Comparison of ENCODE assay signal across 35 cellular contexts in genomic region chr11:70696564-70696963, GRCh38.
"Had no signal": no experiment of that assay in that cellular context is flagged by ENCODE, and none has a peak within 500 bp of the region (broad histone marks: within the 10 kb centered on the region; RNA-seq: fewer than 3 reads in every experiment).

No MANE protein-coding gene starts in this region.

- H3K4me1 ChIP-seq: adrenal gland, breast epithelium had no signal

- H3K27me3 ChIP-seq: adrenal gland, body of pancreas, brain microvascular endothelial cell, breast epithelium had no signal

- H3K27ac Mint-ChIP-seq: activated B cell treated with CpG ODN at 0.5 μM for 24 hours; activated CD4-positive, alpha-beta memory T cell treated with anti-CD3 and anti-CD28 coated beads for 36 hours; activated CD4-positive, alpha-beta T cell treated with anti-CD3 and anti-CD28 coated beads, Interleukin-2, amount 10 ng/mL, durations not matched to agents 24 days and 14 days; activated CD8-positive, alpha-beta T cell treated with anti-CD3 and anti-CD28 coated beads for 36 hours; activated naive CD4-positive, alpha-beta T cell treated with anti-CD3 and anti-CD28 coated beads for 36 hours; activated naive CD8-positive, alpha-beta T cell treated with anti-CD3 and anti-CD28 coated beads for 36 hours; activated T-cell treated with anti-CD3 and anti-CD28 coated beads, Interleukin-2, amount 50 U/mL, for 72 hours; activated T-helper 1 cell treated with anti-CD3 and anti-CD28 coated beads, Interleukin-12 subunit alpha, Interleukin-12 subunit beta, Interleukin-2, Interleukin-4 antibody, amounts not matched to agents 30 ng/mL and 10 ng/mL and 1 ng/mL, durations not matched to agents 14 hours and 24 hours and 36 hours; activated T-helper 17 cell treated with anti-CD3 and anti-CD28 coated beads, Interleukin-2, amount 50 U/mL, for 72 hours; T-helper 1 cell treated with Interleukin-12 subunit alpha and Interleukin-12 subunit beta and Interleukin-4 antibody, amounts not matched to agents 30 μg/mL and 1 μg/mL, for 36 hours; T-helper 2 cell treated with Interferon-gamma antibody and Interleukin-4, amounts not matched to agents 5 μg/mL and 100 μg/mL, for 36 hours had no signal

- H3K4me3 Mint-ChIP-seq: activated B cell treated with CpG ODN at 0.5 μM for 24 hours; activated CD4-positive, alpha-beta memory T cell treated with anti-CD3 and anti-CD28 coated beads for 36 hours; activated CD4-positive, alpha-beta T cell treated with anti-CD3 and anti-CD28 coated beads, Interleukin-2, amount 10 ng/mL, durations not matched to agents 24 days and 14 days; activated CD8-positive, alpha-beta T cell treated with anti-CD3 and anti-CD28 coated beads for 36 hours; activated naive CD4-positive, alpha-beta T cell treated with anti-CD3 and anti-CD28 coated beads for 36 hours; activated naive CD8-positive, alpha-beta T cell treated with anti-CD3 and anti-CD28 coated beads for 36 hours; activated T-cell treated with anti-CD3 and anti-CD28 coated beads, Interleukin-2, amount 50 U/mL, for 4 hours; activated T-cell treated with anti-CD3 and anti-CD28 coated beads, Interleukin-2, amount 50 U/mL, for 72 hours; activated T-helper 1 cell treated with anti-CD3 and anti-CD28 coated beads, Interleukin-12 subunit alpha, Interleukin-12 subunit beta, Interleukin-2, Interleukin-4 antibody, amounts not matched to agents 30 ng/mL and 10 ng/mL and 1 ng/mL, durations not matched to agents 14 hours and 24 hours and 36 hours; activated T-helper 17 cell treated with anti-CD3 and anti-CD28 coated beads, Interleukin-2, amount 50 U/mL, for 72 hours; T-helper 1 cell treated with Interleukin-12 subunit alpha and Interleukin-12 subunit beta and Interleukin-4 antibody, amounts not matched to agents 30 μg/mL and 1 μg/mL, for 36 hours; T-helper 2 cell treated with Interferon-gamma antibody and Interleukin-4, amounts not matched to agents 5 μg/mL and 100 μg/mL, for 36 hours had no signal

- DNase-seq: activated B cell treated with CpG ODN at 0.5 μM for 24 hours; activated CD4-positive, alpha-beta memory T cell treated with anti-CD3 and anti-CD28 coated beads for 36 hours; activated CD4-positive, alpha-beta T cell treated with anti-CD3 and anti-CD28 coated beads for 4 hours; activated CD4-positive, alpha-beta T cell treated with anti-CD3 and anti-CD28 coated beads, Interleukin-2, amount 10 ng/mL, durations not matched to agents 24 days and 14 days; activated CD4-positive, alpha-beta T cell treated with anti-CD3 and anti-CD28 coated beads, Interleukin-2, amount 50 U/mL, for 1 hour; activated CD4-positive, alpha-beta T cell treated with anti-CD3 and anti-CD28 coated beads, Interleukin-2, amount 50 U/mL, for 4 hours; activated CD4-positive, CD25-positive, alpha-beta regulatory T cell treated with anti-CD3 and anti-CD28 coated beads, Interleukin-2, amount 50 U/mL, for 72 hours; activated CD8-positive, alpha-beta memory T cell treated with anti-CD3 and anti-CD28 coated beads, Interleukin-2, amount 50 U/mL, for 4 hours; activated CD8-positive, alpha-beta T cell treated with anti-CD3 and anti-CD28 coated beads for 36 hours; activated effector memory CD4-positive, alpha-beta T cell treated with anti-CD3 and anti-CD28 coated beads, Interleukin-2, amount 50 U/mL, for 16 hours; activated gamma-delta T cell treated with Interleukin-2 at 50 U/mL for 16 hours; activated naive CD4-positive, alpha-beta T cell; activated naive CD4-positive, alpha-beta T cell treated with anti-CD3 and anti-CD28 coated beads for 36 hours; activated naive CD4-positive, alpha-beta T cell treated with anti-CD3 and anti-CD28 coated beads, Interleukin-2, amount 50 U/mL, for 16 hours; activated naive CD8-positive, alpha-beta T cell treated with anti-CD3 and anti-CD28 coated beads for 36 hours; activated T-cell treated with anti-CD3 and anti-CD28 coated beads for 4 hours; activated T-cell treated with anti-CD3 and anti-CD28 coated beads, Interleukin-2, amount 50 U/mL, for 1 hour; activated T-cell treated with anti-CD3 and anti-CD28 coated beads, Interleukin-2, amount 50 U/mL, for 4 hours; activated T-cell treated with anti-CD3 and anti-CD28 coated beads, Interleukin-2, amount 50 U/mL, for 72 hours; adrenal gland; amniotic stem cell; aorta; brain microvascular endothelial cell; central memory CD4-positive, alpha-beta T cell; T-helper 1 cell; T-helper 2 cell; T-helper 9 cell had no signal

- H3K4me3 ChIP-seq: adrenal gland, body of pancreas, breast epithelium had no signal

- H3K9me3 Mint-ChIP-seq: activated B cell treated with CpG ODN at 0.5 μM for 24 hours; activated CD4-positive, alpha-beta memory T cell treated with anti-CD3 and anti-CD28 coated beads for 36 hours; activated CD4-positive, alpha-beta T cell treated with anti-CD3 and anti-CD28 coated beads, Interleukin-2, amount 10 ng/mL, durations not matched to agents 24 days and 14 days; activated CD8-positive, alpha-beta T cell treated with anti-CD3 and anti-CD28 coated beads for 36 hours; activated naive CD4-positive, alpha-beta T cell treated with anti-CD3 and anti-CD28 coated beads for 36 hours; activated naive CD8-positive, alpha-beta T cell treated with anti-CD3 and anti-CD28 coated beads for 36 hours; activated T-cell treated with anti-CD3 and anti-CD28 coated beads, Interleukin-2, amount 50 U/mL, for 4 hours; activated T-helper 1 cell treated with anti-CD3 and anti-CD28 coated beads, Interleukin-12 subunit alpha, Interleukin-12 subunit beta, Interleukin-2, Interleukin-4 antibody, amounts not matched to agents 30 ng/mL and 10 ng/mL and 1 ng/mL, durations not matched to agents 14 hours and 24 hours and 36 hours; activated T-helper 17 cell treated with anti-CD3 and anti-CD28 coated beads, Interleukin-2, amount 50 U/mL, for 72 hours; T-helper 1 cell treated with Interleukin-12 subunit alpha and Interleukin-12 subunit beta and Interleukin-4 antibody, amounts not matched to agents 30 μg/mL and 1 μg/mL, for 36 hours; T-helper 2 cell treated with Interferon-gamma antibody and Interleukin-4, amounts not matched to agents 5 μg/mL and 100 μg/mL, for 36 hours had no signal

- H3K27me3 Mint-ChIP-seq: activated CD4-positive, alpha-beta memory T cell treated with anti-CD3 and anti-CD28 coated beads for 36 hours; activated CD4-positive, alpha-beta T cell treated with anti-CD3 and anti-CD28 coated beads, Interleukin-2, amount 10 ng/mL, durations not matched to agents 24 days and 14 days had no signal

- H3K27ac ChIP-seq: adrenal gland, brain microvascular endothelial cell, breast epithelium, VCaP had no signal

- H3K36me3 Mint-ChIP-seq: activated CD4-positive, alpha-beta memory T cell treated with anti-CD3 and anti-CD28 coated beads for 36 hours; activated naive CD4-positive, alpha-beta T cell treated with anti-CD3 and anti-CD28 coated beads, Interleukin-2, amount 50 U/mL, for 72 hours; activated naive CD8-positive, alpha-beta T cell treated with anti-CD3 and anti-CD28 coated beads for 36 hours had no signal

- H3K4me1 Mint-ChIP-seq: activated B cell treated with CpG ODN at 0.5 μM for 24 hours; activated naive CD8-positive, alpha-beta T cell treated with anti-CD3 and anti-CD28 coated beads for 36 hours; activated T-helper 17 cell treated with anti-CD3 and anti-CD28 coated beads, Interleukin-2, amount 50 U/mL, for 72 hours had no signal

- H3K9me3 ChIP-seq: adrenal gland, body of pancreas had no signal

- H3K36me3 ChIP-seq: adrenal gland, brain microvascular endothelial cell, breast epithelium had no signal

- ATAC-seq: activated CD8-positive, alpha-beta T cell treated with anti-CD3 and anti-CD28 coated beads for 36 hours; activated naive CD4-positive, alpha-beta T cell treated with anti-CD3 and anti-CD28 coated beads, Interleukin-2, amount 50 U/mL, for 72 hours; activated T-cell treated with anti-CD3 and anti-CD28 coated beads, Interleukin-2, amount 50 U/mL, for 4 hours; activated T-cell treated with anti-CD3 and anti-CD28 coated beads, Interleukin-2, amount 50 U/mL, for 72 hours; activated T-helper 17 cell treated with anti-CD3 and anti-CD28 coated beads, Interleukin-2, amount 50 U/mL, for 72 hours had no signal
